ENCODE assay signal across 20 cellular contexts in genomic region chr19:13138916-13139198, GRCh38.
"Had no signal": no experiment of that assay in that cellular context is flagged by ENCODE, and none has a peak within 500 bp of the region (broad histone marks: within the 10 kb centered on the region; RNA-seq: fewer than 3 reads in every experiment).

No MANE protein-coding gene starts in this region.

- H3K9me3 Mint-ChIP-seq: activated B cell treated with CpG ODN at 0.5 μM for 24 hours; activated CD8-positive, alpha-beta T cell treated with anti-CD3 and anti-CD28 coated beads for 36 hours; activated naive CD4-positive, alpha-beta T cell treated with anti-CD3 and anti-CD28 coated beads, Interleukin-2, amount 10 ng/mL, durations not matched to agents 7 days and 5 days; activated naive CD8-positive, alpha-beta T cell treated with anti-CD3 and anti-CD28 coated beads, Interleukin-2, amount 50 U/mL, for 24 hours; T-helper 2 cell treated with Interferon-gamma antibody and Interleukin-4, amounts not matched to agents 5 μg/mL and 100 μg/mL, for 36 hours; type B pancreatic cell had no signal

- H3K36me3 ChIP-seq: colonic mucosa had no signal

- H3K27me3 Mint-ChIP-seq: activated B cell treated with CpG ODN at 0.5 μM for 24 hours; activated CD8-positive, alpha-beta T cell treated with anti-CD3 and anti-CD28 coated beads for 36 hours; activated naive CD4-positive, alpha-beta T cell treated with anti-CD3 and anti-CD28 coated beads, Interleukin-2, amount 10 ng/mL, durations not matched to agents 7 days and 5 days; activated naive CD8-positive, alpha-beta T cell treated with anti-CD3 and anti-CD28 coated beads, Interleukin-2, amount 50 U/mL, for 24 hours; type B pancreatic cell had no signal

- H3K9me3 ChIP-seq: colonic mucosa, gastroesophageal sphincter, heart left ventricle, testis had no signal

- H3K27me3 ChIP-seq: brain microvascular endothelial cell, colonic mucosa, gastroesophageal sphincter, heart left ventricle, testis had no signal

- H3K27ac Mint-ChIP-seq: activated B cell treated with CpG ODN at 0.5 μM for 24 hours; activated naive CD4-positive, alpha-beta T cell treated with anti-CD3 and anti-CD28 coated beads, Interleukin-2, amount 10 ng/mL, durations not matched to agents 7 days and 5 days; T-helper 2 cell treated with Interferon-gamma antibody and Interleukin-4, amounts not matched to agents 5 μg/mL and 100 μg/mL, for 36 hours had no signal

- H3K4me1 ChIP-seq: colonic mucosa, parathyroid adenoma, testis had no signal

- H3K4me3 ChIP-seq: colonic mucosa, gastroesophageal sphincter, heart left ventricle, smooth muscle cell, testis had no signal

- H3K4me3 Mint-ChIP-seq: activated B cell treated with CpG ODN at 0.5 μM for 24 hours; activated CD8-positive, alpha-beta T cell treated with anti-CD3 and anti-CD28 coated beads for 36 hours; activated naive CD4-positive, alpha-beta T cell treated with anti-CD3 and anti-CD28 coated beads, Interleukin-2, amount 10 ng/mL, durations not matched to agents 7 days and 5 days; activated naive CD8-positive, alpha-beta T cell treated with anti-CD3 and anti-CD28 coated beads, Interleukin-2, amount 50 U/mL, for 24 hours; T-helper 2 cell treated with Interferon-gamma antibody and Interleukin-4, amounts not matched to agents 5 μg/mL and 100 μg/mL, for 36 hours; type B pancreatic cell had no signal

- H3K4me1 Mint-ChIP-seq: activated B cell treated with CpG ODN at 0.5 μM for 24 hours; activated naive CD4-positive, alpha-beta T cell treated with anti-CD3 and anti-CD28 coated beads, Interleukin-2, amount 10 ng/mL, durations not matched to agents 7 days and 5 days had no signal

- DNase-seq: activated B cell treated with CpG ODN at 0.5 μM for 24 hours; activated CD4-positive, alpha-beta T cell treated with anti-CD3 and anti-CD28 coated beads for 4 hours; activated CD8-positive, alpha-beta T cell treated with anti-CD3 and anti-CD28 coated beads for 36 hours; activated effector memory CD4-positive, alpha-beta T cell treated with Interleukin-2 at 50 U/mL for 16 hours; activated naive CD4-positive, alpha-beta T cell treated with anti-CD3 and anti-CD28 coated beads, Interleukin-2, amount 10 ng/mL, durations not matched to agents 7 days and 5 days; activated naive CD8-positive, alpha-beta T cell treated with anti-CD3 and anti-CD28 coated beads, Interleukin-2, amount 50 U/mL, for 24 hours; activated T-cell treated with anti-CD3 and anti-CD28 coated beads, Interleukin-2, amount 50 U/mL, for 1 hour; aorta; brain microvascular endothelial cell; central memory CD4-positive, alpha-beta T cell; colonic mucosa; heart left ventricle; left ventricle myocardium superior; stimulated activated CD4-positive, alpha-beta T cell treated with anti-CD3 and anti-CD28 coated beads, Interleukin-4, amount 100 ng/mL, for 1 hour; testis had no signal

- H3K27ac ChIP-seq: brain microvascular endothelial cell, colonic mucosa, gastroesophageal sphincter, heart left ventricle, parathyroid adenoma, testis had no signal
